7 cellular contexts compared by ENCODE assay signal in genomic region chr7:154127714-154128113, GRCh38.
DNase-seq lines count a peak whose midpoint lies in the region; ATAC-seq and TF ChIP-seq lines count a peak whose summit lies in the region.
"Not testable (repeated sequence)": the region's sequence is repeated elsewhere in the genome, so short reads cannot be mapped to it uniquely, and the experiment has no call there.

No MANE protein-coding gene starts in this region.

- H3K4me1 ChIP-seq in body of pancreas = not testable (repeated sequence)

- 53% methylated on average over 2 of the region's 7 CpGs; no CpG with 5 or more reads in 1 of the 2 donors for WGBS in body of pancreas, 2 donors

- not testable (repeated sequence) for H3K27me3 ChIP-seq in body of pancreas

- in situ Hi-C loops in G401 (cut with HindIII; ENCODE audit: low sequenced_read_pairs) = not testable (repeated sequence)

- DNase-seq in G401 (ENCODE audit: low spot score) = peak; percentile 46
- not testable (repeated sequence) for DNase-seq in body of pancreas
- DNase-seq in cerebellum (ENCODE audit: low spot score) = peak; percentile 4
- peak; percentile 29 for DNase-seq in globus pallidus (ENCODE audit: low spot score)
- peak; percentile 64 for DNase-seq in medulla oblongata (ENCODE audit: extremely low spot score)
- peak; percentile 4 for DNase-seq in middle frontal gyrus (ENCODE audit: extremely low spot score, low spot score)
- peak; percentile 16 for DNase-seq in superior temporal gyrus (ENCODE audit: extremely low spot score)

- not testable (repeated sequence) for H3K9me3 ChIP-seq in body of pancreas

- not testable (repeated sequence) for H3K4me3 ChIP-seq in body of pancreas

- not testable (repeated sequence) for H3K36me3 ChIP-seq in body of pancreas (replicated peaks in 1 of 2; ENCODE audit: insufficient read depth in 1 of 2, low read depth in 2 of 2)

- peak; percentile 42 for ATAC-seq in body of pancreas

- intact Hi-C loops in body of pancreas (cut with DNase I) = not testable (repeated sequence)

- TF ChIP-seq CTCF in body of pancreas (IDR thresholded peaks at IDR 0.05) = not testable (repeated sequence)

- not testable (repeated sequence) for H3K27ac ChIP-seq in body of pancreas

- peak in 1 of 3 donors; percentile 8 for TF ChIP-seq POLR2A in body of pancreas (IDR thresholded peaks at IDR 0.05)
